29 cellular contexts compared by ENCODE assay signal in genomic region chr6:101224751-101225150, GRCh38.
"Had no signal": no experiment of that assay in that cellular context is flagged by ENCODE, and none has a peak within 500 bp of the region (broad histone marks: within the 10 kb centered on the region; RNA-seq: fewer than 3 reads in every experiment).

No MANE protein-coding gene starts in this region.

- H3K27ac Mint-ChIP-seq: naive thymus-derived CD8-positive, alpha-beta T cell; natural killer cell treated with Interleukin-12 subunit alpha and Interleukin-12 subunit beta and Interleukin-15 and Interleukin-18, amount 100 ng/mL, for 72 hours; nephron progenitor cell; stimulated activated naive B cell treated with anti-CD40 and anti-IgM and Interleukin-4, amounts not matched to agents 10 μg/mL and 1 μg/mL and 100 μg/mL, for 72 hours; stimulated activated naive CD8-positive, alpha-beta T cell treated with anti-CD3 and anti-CD28 coated beads, Interleukin-15, Interleukin-2, amounts not matched to agents 100 ng/mL and 50 ng/mL, for 24 hours had no signal

- H3K4me1 Mint-ChIP-seq: naive thymus-derived CD8-positive, alpha-beta T cell; neural crest cell; stimulated activated naive B cell treated with anti-CD40 and anti-IgM and Interleukin-4, amounts not matched to agents 10 μg/mL and 1 μg/mL and 100 μg/mL, for 72 hours had no signal

- H3K36me3 Mint-ChIP-seq: naive thymus-derived CD8-positive, alpha-beta T cell; natural killer cell treated with Interleukin-12 subunit alpha and Interleukin-12 subunit beta and Interleukin-15 and Interleukin-18, amount 100 ng/mL, for 72 hours; stimulated activated naive B cell treated with anti-CD40 and anti-IgM and Interleukin-4, amounts not matched to agents 10 μg/mL and 1 μg/mL and 100 μg/mL, for 72 hours had no signal

- H3K4me1 ChIP-seq: pancreas, prostate gland, right lobe of liver, sigmoid colon, spleen, stomach, thyroid gland, tibial nerve, upper lobe of left lung, vagina had no signal

- DNase-seq: naive thymus-derived CD8-positive, alpha-beta T cell; nephron progenitor cell; nucleus accumbens; pancreas; right cardiac atrium; right lobe of liver; sigmoid colon; stimulated activated CD4-positive, alpha-beta T cell treated with anti-CD3 and anti-CD28 coated beads, Interleukin-12 subunit alpha, Interleukin-12 subunit beta, amount 100 ng/mL, for 4 hours; stimulated activated CD4-positive, alpha-beta T cell treated with anti-CD3 and anti-CD28 coated beads, Interleukin-1b, Interleukin-23, amount 100 ng/mL, for 48 hours; stimulated activated CD4-positive, alpha-beta T cell treated with anti-CD3 and anti-CD28 coated beads, Interleukin-4, amount 100 ng/mL, for 1 hour; stimulated activated CD4-positive, alpha-beta T cell treated with anti-CD3 and anti-CD28 coated beads, Interleukin-4, amount 100 ng/mL, for 4 hours; stimulated activated CD8-positive, alpha-beta memory T cell treated with anti-CD3 and anti-CD28 coated beads, Interleukin-4, amount 100 ng/mL, for 48 hours; stimulated activated naive B cell treated with anti-CD40 and anti-IgM and Interleukin-4, amounts not matched to agents 10 μg/mL and 1 μg/mL and 100 μg/mL, for 72 hours; stimulated activated naive CD4-positive, alpha-beta T cell treated with Interleukin-2 at 50 U/mL for 16 hours; stomach; thyroid gland; trophoblast cell; upper lobe of left lung had no signal

- H3K27me3 Mint-ChIP-seq: natural killer cell treated with Interleukin-12 subunit alpha and Interleukin-12 subunit beta and Interleukin-15 and Interleukin-18, amount 100 ng/mL, for 72 hours; stimulated activated naive B cell treated with anti-CD40 and anti-IgM and Interleukin-4, amounts not matched to agents 10 μg/mL and 1 μg/mL and 100 μg/mL, for 72 hours; stimulated activated naive CD8-positive, alpha-beta T cell treated with anti-CD3 and anti-CD28 coated beads, Interleukin-15, Interleukin-2, amounts not matched to agents 100 ng/mL and 50 ng/mL, for 24 hours had no signal

- H3K4me3 Mint-ChIP-seq: naive thymus-derived CD8-positive, alpha-beta T cell; natural killer cell treated with Interleukin-12 subunit alpha and Interleukin-12 subunit beta and Interleukin-15 and Interleukin-18, amount 100 ng/mL, for 72 hours; nephron progenitor cell; neural crest cell; stimulated activated naive B cell treated with anti-CD40 and anti-IgM and Interleukin-4, amounts not matched to agents 10 μg/mL and 1 μg/mL and 100 μg/mL, for 72 hours; stimulated activated naive CD8-positive, alpha-beta T cell treated with anti-CD3 and anti-CD28 coated beads, Interleukin-15, Interleukin-2, amounts not matched to agents 100 ng/mL and 50 ng/mL, for 24 hours had no signal

- H3K36me3 ChIP-seq: neutrophil, pancreas, prostate gland, right lobe of liver, sigmoid colon, spleen, stomach, thoracic aorta, thyroid gland, tibial nerve, upper lobe of left lung, vagina had no signal

- H3K9me3 ChIP-seq: neutrophil, pancreas, prostate gland, right lobe of liver, thyroid gland, vagina had no signal

- H3K27me3 ChIP-seq: neutrophil, pancreas, right lobe of liver, sigmoid colon, spleen, stomach, thyroid gland, tibial nerve, upper lobe of left lung, vagina had no signal

- H3K27ac ChIP-seq: neutrophil, pancreas, prostate gland, right lobe of liver, sigmoid colon, skin epidermis, spleen, stomach, thoracic aorta, thyroid gland, tibial nerve, upper lobe of left lung, vagina had no signal

- H3K4me3 ChIP-seq: pancreas, prostate gland, right lobe of liver, sigmoid colon, skin epidermis, smooth muscle cell, spleen, stomach, thoracic aorta, thyroid gland, tibial nerve, upper lobe of left lung, vagina had no signal

- ATAC-seq: naive thymus-derived CD8-positive, alpha-beta T cell; natural killer cell treated with Interleukin-12 subunit alpha and Interleukin-12 subunit beta and Interleukin-15 and Interleukin-18, amount 100 ng/mL, for 72 hours; pancreas; right cardiac atrium; right lobe of liver; stimulated activated naive B cell treated with anti-CD40 and anti-IgM and Interleukin-4, amounts not matched to agents 10 μg/mL and 1 μg/mL and 100 μg/mL, for 72 hours had no signal
